Comparison of ENCODE assay signal across 8 cellular contexts in the genomic region with DNA sequence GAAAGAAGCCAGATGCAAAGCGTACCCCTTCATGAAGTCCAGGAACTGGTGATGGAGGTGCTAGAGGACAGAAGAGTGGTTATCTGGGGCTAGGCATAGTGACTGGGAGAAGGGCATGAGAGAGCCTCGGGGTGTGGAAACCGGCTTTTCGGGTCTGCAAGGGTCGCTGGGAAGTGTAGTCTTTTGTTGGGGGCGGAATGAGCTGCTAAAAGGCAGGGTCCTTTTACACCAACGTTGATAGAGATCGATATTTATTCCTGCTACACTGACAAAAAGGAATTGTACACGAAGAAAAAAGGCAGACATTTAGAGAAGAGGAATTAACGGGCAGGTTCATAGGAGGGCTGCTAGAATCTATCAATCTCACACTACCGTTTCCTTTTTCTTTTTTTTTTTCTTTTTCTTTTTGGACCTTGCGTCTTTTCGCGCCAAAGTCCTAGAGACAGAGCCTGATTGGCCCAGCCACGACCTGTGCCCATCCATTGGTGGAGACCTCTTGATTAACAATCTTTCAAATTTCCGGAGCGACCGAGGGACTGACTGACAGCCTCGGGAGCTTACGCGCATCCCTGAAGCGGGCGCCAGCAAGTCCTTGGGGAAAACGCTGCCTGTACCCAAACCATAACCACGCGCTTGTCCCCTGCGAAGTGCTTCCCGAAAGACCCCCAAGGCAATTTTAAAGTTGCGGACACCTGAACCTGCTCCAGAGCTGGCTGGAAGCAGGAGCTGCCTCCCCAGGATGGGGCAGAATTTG. TPM values are rescaled to one million over a fixed set of nuclear protein-coding genes. Genes with fewer than 3 reads are reported as not detected.
DNase-seq lines count a peak whose midpoint lies in the region; ATAC-seq lines count a peak whose summit lies in the region.

No MANE protein-coding gene starts in this region.

- CTCF ChIA-PET in activated CD8-positive, alpha-beta memory T cell treated with anti-CD3 and anti-CD28 coated beads, Interleukin-2, amount 10 ng/mL, durations not matched to agents 7 days and 5 days (lab: Charles Lee) = interaction anchor here (0.7 to 2.8 kb wide), 23 partner anchors 9 to 413 kb away, joined by 3 to 41 read pairs (median 4); a partner anchor contains a TSS

- no peaks in the 10 kb centered on the region for H3K9me3 ChIP-seq in mucosa of rectum (ENCODE audit: control insufficient read depth in 2 of 2, low read length in 2 of 2)

- H3K9me3 Mint-ChIP-seq in activated CD8-positive, alpha-beta memory T cell treated with anti-CD3 and anti-CD28 coated beads, Interleukin-2, amount 10 ng/mL, durations not matched to agents 7 days and 5 days (ENCODE audit: low read depth) = no peaks in the 10 kb centered on the region

- peak overlapping the region; percentile 94 for H3K27ac Mint-ChIP-seq in activated CD8-positive, alpha-beta memory T cell treated with anti-CD3 and anti-CD28 coated beads, Interleukin-2, amount 10 ng/mL, durations not matched to agents 7 days and 5 days

- peaks cover 5 to 14% of the 10 kb centered on the region in 2 donors for H3K4me1 ChIP-seq in mucosa of rectum (ENCODE audit: control insufficient read depth in 2 of 2, insufficient read depth in 2 of 2, low read length in 2 of 2)

- peak overlapping the region; percentile 10 to 40 for H3K9ac ChIP-seq in mucosa of rectum (ENCODE audit: low read depth in 1 of 2, low read length in 2 of 2)

- in situ Hi-C loops in Caki2 (cut with HindIII; ENCODE audit: low pct_unique_long_range_greater_than_20kb, low sequenced_read_pairs) = no loop called here

- no peak overlapping the region for H3K27ac ChIP-seq in mucosa of rectum (ENCODE audit: low read depth in 2 of 2, low read length in 2 of 2)

- peaks cover 18% of the 10 kb centered on the region for H3K4me1 Mint-ChIP-seq in activated CD8-positive, alpha-beta memory T cell treated with anti-CD3 and anti-CD28 coated beads, Interleukin-2, amount 10 ng/mL, durations not matched to agents 7 days and 5 days

- peak overlapping the region; percentile 88 for H3K4me3 Mint-ChIP-seq in activated CD8-positive, alpha-beta memory T cell treated with anti-CD3 and anti-CD28 coated beads, Interleukin-2, amount 10 ng/mL, durations not matched to agents 7 days and 5 days

- H3K4me3 ChIP-seq in mucosa of rectum (ENCODE audit: low read length in 2 of 2) = peak overlapping the region; percentile 73 to 81

- H3K27me3 ChIP-seq in mucosa of rectum (ENCODE audit: control insufficient read depth in 2 of 2, insufficient read depth in 2 of 2, low read length in 2 of 2) = no peaks in the 10 kb centered on the region

- no peaks in the 10 kb centered on the region for H3K36me3 ChIP-seq in mucosa of rectum (ENCODE audit: control insufficient read depth in 2 of 2, insufficient read depth in 2 of 2, low read length in 2 of 2)

- DNase-seq in Caki2 (ENCODE audit: low read depth) (peak; percentile 75), HT-29 (ENCODE audit: low spot score) (peak; percentile 82), NOMO-1 treated with dmso at 0.1 percent for 144 hours (lab: John Stamatoyannopoulos, UW; ENCODE audit: unreplicated experiment) (peak; percentile 91), epidermal melanocyte (ENCODE audit: insufficient read length, low spot score) (peak; percentile 93)
- peak; percentile 92 for DNase-seq in activated CD8-positive, alpha-beta memory T cell treated with anti-CD3 and anti-CD28 coated beads, Interleukin-2, amount 10 ng/mL, durations not matched to agents 7 days and 5 days
- peak; percentile 35 for DNase-seq in stimulated activated CD8-positive, alpha-beta memory T cell treated with anti-CD3 and anti-CD28 coated beads, Interleukin-7, amount 100 ng/mL, for 24 hours (ENCODE audit: low read depth)

- peak; percentile 94 for ATAC-seq in GM21367 (IDR thresholded peaks at IDR 0.05; ENCODE audit: unreplicated experiment)
- peak; percentile 99 for ATAC-seq in activated CD8-positive, alpha-beta memory T cell treated with anti-CD3 and anti-CD28 coated beads, Interleukin-2, amount 10 ng/mL, durations not matched to agents 7 days and 5 days

- no peaks in the 10 kb centered on the region for H3K36me3 Mint-ChIP-seq in activated CD8-positive, alpha-beta memory T cell treated with anti-CD3 and anti-CD28 coated beads, Interleukin-2, amount 10 ng/mL, durations not matched to agents 7 days and 5 days

- no peaks in the 10 kb centered on the region for H3K27me3 Mint-ChIP-seq in activated CD8-positive, alpha-beta memory T cell treated with anti-CD3 and anti-CD28 coated beads, Interleukin-2, amount 10 ng/mL, durations not matched to agents 7 days and 5 days

RNA-seq across cellular contexts. Expression of a gene that starts 27.7 kb away (rescaled TPM):
- 12.3 and 21.2 TPM in 2 replicates for total RNA-seq in Caki2 (2014; rRNA removed; shearing (Covaris generic); ENCODE audit: low replicate concordance)
- total RNA-seq in HT-29 (2014; rRNA removed; shearing (Covaris generic)) = 24.5 and 26.9 TPM in 2 replicates
- 10 to 100 TPM; 18.8 to 19.0 TPM for total RNA-seq in activated CD8-positive, alpha-beta memory T cell treated with anti-CD3 and anti-CD28 coated beads, Interleukin-2, amount 10 ng/mL, durations not matched to agents 7 days and 5 days

RNA-seq across cellular contexts. Expression of a gene that starts 56.3 kb away (rescaled TPM):
- total RNA-seq in Caki2 (2014; rRNA removed; shearing (Covaris generic); ENCODE audit: low replicate concordance) = 115 and 144 TPM in 2 replicates
- total RNA-seq in HT-29 (2014; rRNA removed; shearing (Covaris generic)) = 94.3 and 110 TPM in 2 replicates
- 100 to 1,000 TPM; 120 to 180 TPM for total RNA-seq in activated CD8-positive, alpha-beta memory T cell treated with anti-CD3 and anti-CD28 coated beads, Interleukin-2, amount 10 ng/mL, durations not matched to agents 7 days and 5 days

Comparison
In these comparisons a context has a peak if more than half of its experiments do, and no peak if none do; other contexts are left out.
1. DNase-seq: peak in every context shown above with its lines; median percentile 93 in epidermal melanocyte; 92 in activated CD8-positive, alpha-beta memory T cell treated with anti-CD3 and anti-CD28 coated beads, Interleukin-2, amount 10 ng/mL, durations not matched to agents 7 days and 5 days; 91 in NOMO-1 treated with dmso at 0.1 percent for 144 hours; 82 in HT-29; 75 in Caki2; 35 in stimulated activated CD8-positive, alpha-beta memory T cell treated with anti-CD3 and anti-CD28 coated beads, Interleukin-7, amount 100 ng/mL, for 24 hours.